In the genomic region with DNA sequence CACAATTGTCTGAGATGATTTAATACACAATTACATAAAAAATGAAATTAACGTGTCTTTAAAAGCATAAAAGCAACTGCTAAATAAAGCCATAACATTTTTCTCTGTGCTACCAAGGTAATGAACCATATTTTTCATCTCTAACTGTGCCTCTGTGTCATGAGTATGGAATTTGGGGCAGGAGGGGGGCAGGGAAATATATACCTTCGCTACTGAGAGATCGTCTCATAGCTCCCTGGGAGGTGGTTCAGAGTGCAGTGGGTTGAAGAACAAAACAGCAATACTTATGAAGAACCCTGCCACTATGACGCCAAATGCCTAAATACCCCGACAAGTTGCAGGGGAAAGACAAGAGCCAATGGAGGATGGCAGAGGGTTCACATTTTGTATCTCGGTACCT, we compare ENCODE assay signal across 22 cellular contexts.
A peak's percentile ranks its signal among the peaks of the same experiment; 100 is the strongest.
DNase-seq lines count a peak whose midpoint lies in the region; ATAC-seq, FAIRE-seq and TF ChIP-seq lines count a peak whose summit lies in the region.
"Had no signal": no experiment of that assay in that cellular context is flagged by ENCODE, and none has a peak within 500 bp of the region (broad histone marks: within the 10 kb centered on the region; RNA-seq: fewer than 3 reads in every experiment).

No MANE protein-coding gene starts in this region.

- H3K9me2 ChIP-seq in SK-N-SH, result no peaks in the 10 kb centered on the region

- no peak for TF ChIP-seq CTCF in SK-N-SH (IDR thresholded peaks at IDR 0.05)
- no peak for TF ChIP-seq CTCF in astrocyte (IDR thresholded peaks at IDR 0.05; ENCODE audit: insufficient read depth, low read depth, low read length)

- FAIRE-seq in astrocyte (lab: Jason Lieb, UNC) (no peak), urothelium cell line (lab: Jason Lieb, UNC) (peak; percentile 74), small intestine (lab: Jason Lieb, UNC) (no peak)
- FAIRE-seq: GM18507 had no signal

- H3K27ac ChIP-seq in SK-N-SH (ENCODE audit: low read depth in 2 of 2, low read length in 1 of 2) (no peak overlapping the region), astrocyte (ENCODE audit: low read depth, low read length) (no peak overlapping the region), small intestine (ENCODE audit: low read depth in 1 of 2, low read length in 1 of 2) (no peak overlapping the region)
- H3K27ac ChIP-seq: 22Rv1, C4-2B had no signal

- TF ChIP-seq EP300 in SK-N-SH (IDR thresholded peaks at IDR 0.05; ENCODE audit: borderline replicate concordance in 1 of 2, low read depth in 1 of 2, low read length in 1 of 2), result no peak

- H3K79me2 ChIP-seq in SK-N-SH (ENCODE audit: insufficient read depth) (no peaks in the 10 kb centered on the region), astrocyte (ENCODE audit: insufficient read depth, low read length) (no peaks in the 10 kb centered on the region)

- WGBS in SK-N-SH (ENCODE audit: low lambda C conversion rate), result 59% methylated on average over 6 of the region's 6 CpGs
- 87 to 88% (median 88%) methylated on average over 6 of the region's 6 CpGs for WGBS in small intestine, 3 donors

- ATAC-seq in SK-N-SH treated with all-trans-retinoic acid at 6 μM for 48 hours, result no peak

- no peaks in the 10 kb centered on the region for H4K20me1 ChIP-seq in SK-N-SH (ENCODE audit: insufficient read depth)
- no peaks in the 10 kb centered on the region for H4K20me1 ChIP-seq in astrocyte (ENCODE audit: insufficient read depth, low read length)

- H3K4me1 ChIP-seq in SK-N-SH (ENCODE audit: control insufficient read depth in 1 of 2, insufficient read depth in 2 of 2, low read depth in 1 of 2, low read length in 1 of 2) (no peaks in the 10 kb centered on the region; a peak in 1 of 4 replicates), astrocyte (ENCODE audit: insufficient read depth, low read length) (peaks cover 4% of the 10 kb centered on the region), small intestine (ENCODE audit: control insufficient read depth in 2 of 2, insufficient read depth in 1 of 2, low read depth in 1 of 2, low read length in 1 of 2) (no peaks in the 10 kb centered on the region)

- H3K4me1 Mint-ChIP-seq in astrocyte (ENCODE audit: low read depth, unreplicated experiment), result peaks cover 39% of the 10 kb centered on the region

- CTCF ChIA-PET in SK-N-SH (lab: Yijun Ruan, JAX), result no interaction called here

- H2AFZ ChIP-seq in SK-N-SH (ENCODE audit: low read depth) (no peak overlapping the region), astrocyte (ENCODE audit: low read depth, low read length) (peak overlapping the region; percentile 1)

- H3K27ac Mint-ChIP-seq in astrocyte (ENCODE audit: unreplicated experiment), result peak overlapping the region; percentile 95

- H3F3A ChIP-seq in SK-N-SH (replicated peaks; ENCODE audit: insufficient read depth), result no peaks in the 10 kb centered on the region

- H3K27me3 Mint-ChIP-seq in astrocyte (ENCODE audit: low read depth, unreplicated experiment), result no peaks in the 10 kb centered on the region

- no peak for DNase-seq in SK-N-SH
- peak; percentile 31 for DNase-seq in astrocyte (ENCODE audit: low read depth)
- peak; percentile 7 for DNase-seq in iris pigment epithelial cell (ENCODE audit: low read depth)
- DNase-seq in urothelium cell line (ENCODE audit: low spot score), result peak; percentile 43
- no peak for DNase-seq in activated CD4-positive, alpha-beta T cell treated with anti-CD3 and anti-CD28 coated beads for 1 hour
- DNase-seq in central memory CD4-positive, alpha-beta T cell, result no peak
- no peak for DNase-seq in small intestine
- DNase-seq: GDM1, H7, Karpas-422, MG63, NCI-H1417, NCI-H1694 treated with DMSO at 0.1 percent for 48 hours, NCI-H2081 treated with DMSO at 0.1 percent for 48 hours, NCI-H446 treated with DMSO at 0.1 percent for 48 hours, NCI-H526 treated with DMSO at 0.1 percent for 48 hours, OCI-M1, SHP77 had no signal

- H3K9ac ChIP-seq in SK-N-SH, result no peak overlapping the region
- no peak overlapping the region for H3K9ac ChIP-seq in astrocyte (ENCODE audit: low read length)

- H3K4me3 ChIP-seq in SK-N-SH (ENCODE audit: low read depth in 2 of 2, low read length in 1 of 2), result no peak overlapping the region
- no peak overlapping the region for H3K4me3 ChIP-seq in astrocyte (ENCODE audit: insufficient read depth, low read depth, low read length)
- no peak overlapping the region for H3K4me3 ChIP-seq in small intestine (ENCODE audit: low read depth in 1 of 2, low read length in 2 of 2)
- H3K4me3 ChIP-seq: MG63 had no signal

- no peak overlapping the region for H3K4me3 Mint-ChIP-seq in astrocyte (ENCODE audit: unreplicated experiment)

- no peaks in the 10 kb centered on the region for H3K9me3 ChIP-seq in SK-N-SH
- no peaks in the 10 kb centered on the region for H3K9me3 ChIP-seq in astrocyte (ENCODE audit: insufficient read depth, low read depth, low read length)
- H3K9me3 ChIP-seq in small intestine (ENCODE audit: control insufficient read depth, low read depth), result no peaks in the 10 kb centered on the region
- H3K9me3 ChIP-seq: MG63 had no signal

- POLR2A ChIA-PET in SK-N-SH (lab: Yijun Ruan, JAX), result no interaction called here

- H3K9me3 Mint-ChIP-seq in astrocyte (ENCODE audit: unreplicated experiment), result no peaks in the 10 kb centered on the region

- H3K36me3 Mint-ChIP-seq in astrocyte (ENCODE audit: low read depth, unreplicated experiment), result no peaks in the 10 kb centered on the region

- TF ChIP-seq RAD21 in SK-N-SH (IDR thresholded peaks at IDR 0.05; ENCODE audit: low read length), result no peak

- no peak overlapping the region for H3K4me2 ChIP-seq in SK-N-SH
- H3K4me2 ChIP-seq in astrocyte (ENCODE audit: low read length), result peak overlapping the region; percentile 46

- H3K36me3 ChIP-seq in SK-N-SH (replicated peaks in 1 of 2; ENCODE audit: control insufficient read depth in 1 of 2, insufficient read depth in 2 of 2, low read length in 1 of 2) (no peaks in the 10 kb centered on the region), astrocyte (ENCODE audit: insufficient read depth, low read length) (no peaks in the 10 kb centered on the region), small intestine (ENCODE audit: control insufficient read depth in 2 of 2, insufficient read depth in 2 of 2, low read length in 2 of 2) (no peaks in the 10 kb centered on the region)
- H3K36me3 ChIP-seq: MG63 had no signal

- no peaks in the 10 kb centered on the region for H3K27me3 ChIP-seq in SK-N-SH (ENCODE audit: insufficient read depth)
- H3K27me3 ChIP-seq in astrocyte (ENCODE audit: insufficient read depth, low read length), result no peaks in the 10 kb centered on the region
- no peaks in the 10 kb centered on the region for H3K27me3 ChIP-seq in small intestine (ENCODE audit: control insufficient read depth in 2 of 2, insufficient read depth in 2 of 2, low read length in 2 of 2)
- H3K27me3 ChIP-seq: MG63 had no signal

TF ChIP-seq in SK-N-SH treated with all-trans-retinoic acid at 6 μM for 48 hours, 23 proteins besides CTCF, POLR2A, EP300 and RAD21:
- TF ChIP-seq OSR1 (CRISPR knock-in tag; IDR thresholded peaks at IDR 0.05) (no peak), ISL1 (CRISPR knock-in tag; IDR thresholded peaks at IDR 0.05) (peak; percentile 48)
- TF ChIP-seq, protein P1, sequence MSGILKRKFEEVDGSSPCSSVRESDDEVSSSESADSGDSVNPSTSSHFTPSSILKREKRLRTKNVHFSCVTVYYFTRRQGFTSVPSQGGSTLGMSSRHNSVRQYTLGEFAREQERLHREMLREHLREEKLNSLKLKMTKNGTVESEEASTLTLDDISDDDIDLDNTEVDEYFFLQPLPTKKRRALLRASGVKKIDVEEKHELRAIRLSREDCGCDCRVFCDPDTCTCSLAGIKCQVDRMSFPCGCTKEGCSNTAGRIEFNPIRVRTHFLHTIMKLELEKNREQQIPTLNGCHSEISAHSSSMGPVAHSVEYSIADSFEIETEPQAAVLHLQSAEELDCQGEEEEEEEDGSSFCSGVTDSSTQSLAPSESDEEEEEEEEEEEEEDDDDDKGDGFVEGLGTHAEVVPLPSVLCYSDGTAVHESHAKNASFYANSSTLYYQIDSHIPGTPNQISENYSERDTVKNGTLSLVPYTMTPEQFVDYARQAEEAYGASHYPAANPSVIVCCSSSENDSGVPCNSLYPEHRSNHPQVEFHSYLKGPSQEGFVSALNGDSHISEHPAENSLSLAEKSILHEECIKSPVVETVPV (CRISPR knock-in tag; IDR thresholded peaks at IDR 0.05), result no peak

TF ChIP-seq in SK-N-SH, 30 proteins besides CTCF, POLR2A, EP300 and RAD21 (continues in another document):
- no peak for TF ChIP-seq CHD2 (IDR thresholded peaks at IDR 0.05; ENCODE audit: low read length, partially characterized antibody)
- no peak for TF ChIP-seq NFIC (IDR thresholded peaks at IDR 0.05; ENCODE audit: borderline replicate concordance)
- TF ChIP-seq GATA2 (CRISPR knock-in tag; IDR thresholded peaks at IDR 0.05), result no peak
- TF ChIP-seq MEF2A (IDR thresholded peaks at IDR 0.05; ENCODE audit: borderline replicate concordance, low read depth), result no peak
- no peak for TF ChIP-seq TAF1 (IDR thresholded peaks at IDR 0.05; ENCODE audit: borderline replicate concordance, low read depth, low read length)
- no peak for TF ChIP-seq RCOR1 (IDR thresholded peaks at IDR 0.05; ENCODE audit: low read length)
- TF ChIP-seq POLR2AphosphoS5 (IDR thresholded peaks at IDR 0.05; ENCODE audit: low read depth, low read length), result no peak
- no peak for TF ChIP-seq MXI1 (IDR thresholded peaks at IDR 0.05; ENCODE audit: low read depth, low read length)
- TF ChIP-seq FOXM1 (IDR thresholded peaks at IDR 0.05; ENCODE audit: low read depth), result no peak
- TF ChIP-seq RFX5 (IDR thresholded peaks at IDR 0.05; ENCODE audit: low read length), result no peak
- TF ChIP-seq JUND (IDR thresholded peaks at IDR 0.05), result no peak
- no peak for TF ChIP-seq SIN3A (IDR thresholded peaks at IDR 0.05; ENCODE audit: borderline replicate concordance, low read depth, low read length)
- no peak for TF ChIP-seq TEAD4 (IDR thresholded peaks at IDR 0.05; ENCODE audit: borderline replicate concordance, insufficient read depth)
- TF ChIP-seq, protein P2, sequence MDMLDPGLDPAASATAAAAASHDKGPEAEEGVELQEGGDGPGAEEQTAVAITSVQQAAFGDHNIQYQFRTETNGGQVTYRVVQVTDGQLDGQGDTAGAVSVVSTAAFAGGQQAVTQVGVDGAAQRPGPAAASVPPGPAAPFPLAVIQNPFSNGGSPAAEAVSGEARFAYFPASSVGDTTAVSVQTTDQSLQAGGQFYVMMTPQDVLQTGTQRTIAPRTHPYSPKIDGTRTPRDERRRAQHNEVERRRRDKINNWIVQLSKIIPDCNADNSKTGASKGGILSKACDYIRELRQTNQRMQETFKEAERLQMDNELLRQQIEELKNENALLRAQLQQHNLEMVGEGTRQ (IDR thresholded peaks at IDR 0.05; ENCODE audit: borderline replicate concordance, low read depth, low read length), result no peak
- TF ChIP-seq, protein P3, sequence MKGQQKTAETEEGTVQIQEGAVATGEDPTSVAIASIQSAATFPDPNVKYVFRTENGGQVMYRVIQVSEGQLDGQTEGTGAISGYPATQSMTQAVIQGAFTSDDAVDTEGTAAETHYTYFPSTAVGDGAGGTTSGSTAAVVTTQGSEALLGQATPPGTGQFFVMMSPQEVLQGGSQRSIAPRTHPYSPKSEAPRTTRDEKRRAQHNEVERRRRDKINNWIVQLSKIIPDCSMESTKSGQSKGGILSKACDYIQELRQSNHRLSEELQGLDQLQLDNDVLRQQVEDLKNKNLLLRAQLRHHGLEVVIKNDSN (IDR thresholded peaks at IDR 0.05; ENCODE audit: borderline replicate concordance, low read depth), result no peak

Comparison
In these comparisons a context has a peak if more than half of its experiments do, and no peak if none do; other contexts are left out.
1. DNase-seq: peak in astrocyte (single experiment), iris pigment epithelial cell (single experiment) and urothelium cell line (single experiment); none in SK-N-SH (single experiment), activated CD4-positive, alpha-beta T cell treated with anti-CD3 and anti-CD28 coated beads for 1 hour (single experiment), central memory CD4-positive, alpha-beta T cell (single experiment) and small intestine (single experiment).